In genomic region chr1:209748620-209749019, GRCh38 we compare ENCODE assay signal across 13 cellular contexts. TPM values are rescaled to one million over a fixed set of nuclear protein-coding genes. Genes with fewer than 3 reads are reported as not detected.
DNase-seq lines count a peak whose midpoint lies in the region; ATAC-seq and TF ChIP-seq lines count a peak whose summit lies in the region.
"Had no signal": no experiment of that assay in that cellular context is flagged by ENCODE, and none has a peak within 500 bp of the region (broad histone marks: within the 10 kb centered on the region; RNA-seq: fewer than 3 reads in every experiment).

No MANE protein-coding gene starts in this region.

- no peak for DNase-seq in CD4-positive, CD25-positive, alpha-beta regulatory T cell
- DNase-seq in WTC11 (ENCODE audit: low spot score), result peak; percentile 35
- no peak for DNase-seq in memory B cell (ENCODE audit: low spot score in 2 of 2)
- no peak for DNase-seq in DMS 273 (lab: John Stamatoyannopoulos, UW; ENCODE audit: unreplicated experiment)
- no peak for DNase-seq in NCI-H82 treated with DMSO at 0.1 percent for 48 hours (lab: John Stamatoyannopoulos, UW; ENCODE audit: unreplicated experiment)
- DNase-seq in NCI-H187 (lab: John Stamatoyannopoulos, UW), result no peak
- no peak for DNase-seq in NCI-H1048 (lab: John Stamatoyannopoulos, UW)
- DNase-seq: NCI-H345, OCI-M1 had no signal

- no peaks in the 10 kb centered on the region for H3K36me3 ChIP-seq in CD4-positive, CD25-positive, alpha-beta regulatory T cell (ENCODE audit: control insufficient read depth, insufficient read depth, low read length)
- H3K36me3 ChIP-seq: esophagus muscularis mucosa had no signal

- H3K4me3 Mint-ChIP-seq in CD4-positive, CD25-positive, alpha-beta regulatory T cell, result peak overlapping the region in 3 of 4 donors; percentile 62 to 92 (median 91)
- no peak overlapping the region for H3K4me3 Mint-ChIP-seq in WTC11
- H3K4me3 Mint-ChIP-seq in memory B cell, result no peak overlapping the region

- TF ChIP-seq CTCF in GM12874 (IDR thresholded peaks at IDR 0.05; ENCODE audit: insufficient read depth, low read depth, low read length) (0 out of 2 replicates have a peak, but pooled peaks have one; percentile 8), WTC11 (IDR thresholded peaks at IDR 0.05) (no peak)

- H3K4me1 ChIP-seq in CD4-positive, CD25-positive, alpha-beta regulatory T cell (ENCODE audit: control insufficient read depth, insufficient read depth, low read length, poor library complexity, severe bottlenecking), result peaks cover 62% of the 10 kb centered on the region

- POLR2A ChIA-PET in WTC11 (lab: Charles Lee), result no interaction called here

- peaks cover 23 to 63% (median 36%) of the 10 kb centered on the region in 4 donors for H3K4me1 Mint-ChIP-seq in CD4-positive, CD25-positive, alpha-beta regulatory T cell
- peaks cover 10% of the 10 kb centered on the region for H3K4me1 Mint-ChIP-seq in WTC11
- peaks cover 18% of the 10 kb centered on the region for H3K4me1 Mint-ChIP-seq in memory B cell

- no peaks in the 10 kb centered on the region for H3K9me3 Mint-ChIP-seq in CD4-positive, CD25-positive, alpha-beta regulatory T cell
- H3K9me3 Mint-ChIP-seq in WTC11 (no peaks in the 10 kb centered on the region), memory B cell (no peaks in the 10 kb centered on the region)

- no peaks in the 10 kb centered on the region for H3K27me3 Mint-ChIP-seq in CD4-positive, CD25-positive, alpha-beta regulatory T cell
- peaks cover 22% of the 10 kb centered on the region for H3K27me3 Mint-ChIP-seq in WTC11 (ENCODE audit: low read depth)
- no peaks in the 10 kb centered on the region for H3K27me3 Mint-ChIP-seq in memory B cell

- peak overlapping the region; percentile 88 to 97 (median 96) for H3K27ac Mint-ChIP-seq in CD4-positive, CD25-positive, alpha-beta regulatory T cell
- H3K27ac Mint-ChIP-seq in WTC11 (no peak overlapping the region), memory B cell (peak overlapping the region; percentile 89)

- peak overlapping the region; percentile 17 for H3K4me3 ChIP-seq in CD4-positive, CD25-positive, alpha-beta regulatory T cell (ENCODE audit: low read depth, low read length)

- CTCF ChIA-PET in WTC11 (lab: Charles Lee), result interaction anchor here (0.7 to 2.1 kb wide), 31 partner anchors 9 to 596 kb away, joined by 3 to 15 read pairs (median 5); partner anchors contain the start of genes C1orf74, G0S2, IRF6 and LAMB3

- no peaks in the 10 kb centered on the region for H3K36me3 Mint-ChIP-seq in CD4-positive, CD25-positive, alpha-beta regulatory T cell
- H3K36me3 Mint-ChIP-seq in WTC11 (no peaks in the 10 kb centered on the region), memory B cell (no peaks in the 10 kb centered on the region)

- no peak for ATAC-seq in CD4-positive, CD25-positive, alpha-beta regulatory T cell (ENCODE audit: low read depth in 2 of 2)
- ATAC-seq in WTC11, result no peak
- ATAC-seq in memory B cell (ENCODE audit: low read depth), result no peak

- H3K9me3 ChIP-seq in CD4-positive, CD25-positive, alpha-beta regulatory T cell (ENCODE audit: control insufficient read depth in 2 of 2, low read length in 2 of 2), result no peaks in the 10 kb centered on the region
- H3K9me3 ChIP-seq: esophagus muscularis mucosa had no signal

- H3K27me3 ChIP-seq in CD4-positive, CD25-positive, alpha-beta regulatory T cell (ENCODE audit: control insufficient read depth, insufficient read depth, low read length), result no peaks in the 10 kb centered on the region
- H3K27me3 ChIP-seq: esophagus muscularis mucosa had no signal

- H3K27ac ChIP-seq in CD4-positive, CD25-positive, alpha-beta regulatory T cell (ENCODE audit: insufficient read depth, low read length, poor library complexity, severe bottlenecking), result peak overlapping the region; percentile 76
- H3K27ac ChIP-seq: coronary artery, esophagus muscularis mucosa had no signal

TF ChIP-seq in WTC11, 78 proteins besides CTCF, POLR2A, EP300 and RAD21:
- TF ChIP-seq HMGA2 (CRISPR knock-in tag; IDR thresholded peaks at IDR 0.05), result no peak
- no peak for TF ChIP-seq ZNF138 (CRISPR knock-in tag; conservative IDR thresholded peaks at IDR 0.05)
- no peak for TF ChIP-seq ZMAT4 (CRISPR knock-in tag; IDR thresholded peaks at IDR 0.05)
- TF ChIP-seq ZNF425 (CRISPR knock-in tag; conservative IDR thresholded peaks at IDR 0.05), result no peak
- no peak for TF ChIP-seq TCF7 (CRISPR knock-in tag; IDR thresholded peaks at IDR 0.05; ENCODE audit: low read depth)
- TF ChIP-seq SOX15 (CRISPR knock-in tag; IDR thresholded peaks at IDR 0.05), result no peak
- no peak for TF ChIP-seq ATF6 (CRISPR knock-in tag; IDR thresholded peaks at IDR 0.05)
- no peak for TF ChIP-seq FOXK1 (CRISPR knock-in tag; IDR thresholded peaks at IDR 0.05)
- no peak for TF ChIP-seq FOXP1 (CRISPR knock-in tag; IDR thresholded peaks at IDR 0.05; ENCODE audit: borderline replicate concordance)
- no peak for TF ChIP-seq TP53 (CRISPR knock-in tag; IDR thresholded peaks at IDR 0.05)
- TF ChIP-seq GABPB1 (CRISPR knock-in tag; IDR thresholded peaks at IDR 0.05), result no peak
- TF ChIP-seq ESRRA (CRISPR knock-in tag; IDR thresholded peaks at IDR 0.05; ENCODE audit: borderline replicate concordance), result no peak
- TF ChIP-seq TEAD1 (CRISPR knock-in tag; IDR thresholded peaks at IDR 0.05), result no peak
- no peak for TF ChIP-seq SMAD3 (CRISPR knock-in tag; IDR thresholded peaks at IDR 0.05; ENCODE audit: borderline replicate concordance)

RNA-seq across cellular contexts. Expression of gene TRAF3IP3, which starts 7.2 kb away (rescaled TPM):
- total RNA-seq in CD4-positive, CD25-positive, alpha-beta regulatory T cell, result 470 TPM
- 100 to 1,000 TPM; 450 to 594 (median 504) TPM for polyA plus RNA-seq in CD4-positive, CD25-positive, alpha-beta regulatory T cell
- 0.55 to 0.74 TPM (median 0.71 TPM) in 3 replicates for total RNA-seq in WTC11 (2021)
- polyA plus RNA-seq: neural cell had no signal

RNA-seq across cellular contexts. Expression of gene C1orf74, which starts 35.7 kb away (rescaled TPM):
- 0.27 TPM for total RNA-seq in CD4-positive, CD25-positive, alpha-beta regulatory T cell
- under 1 TPM; 0.07 to 0.56 (median 0.30) TPM for polyA plus RNA-seq in CD4-positive, CD25-positive, alpha-beta regulatory T cell
- total RNA-seq in WTC11 (2021), result 4.1 to 4.6 TPM (median 4.4 TPM) in 3 replicates

RNA-seq across cellular contexts. Expression of gene HSD11B1, which starts 44.0 kb away (rescaled TPM):
- 0.47 TPM for total RNA-seq in CD4-positive, CD25-positive, alpha-beta regulatory T cell
- polyA plus RNA-seq in CD4-positive, CD25-positive, alpha-beta regulatory T cell, result under 1 TPM; 0.38 to 0.74 (median 0.64) TPM
- 0.41 TPM in 1 of 3 replicates, not detected in the others for total RNA-seq in WTC11 (2021)
- polyA plus RNA-seq: neural cell had no signal

RNA-seq across cellular contexts. Expression of gene IRF6, which starts 57.3 kb away (rescaled TPM):
- total RNA-seq in CD4-positive, CD25-positive, alpha-beta regulatory T cell, result 0.86 TPM
- polyA plus RNA-seq in CD4-positive, CD25-positive, alpha-beta regulatory T cell, result 1 to 10 TPM in 2 of 4 donors, under 1 TPM in 2; 0.21 to 1.9 (median 0.93) TPM
- 16.6 to 17.9 TPM (median 17.2 TPM) in 3 replicates for total RNA-seq in WTC11 (2021)
- polyA plus RNA-seq: neural cell had no signal

Comparison
In these comparisons a context has a peak if more than half of its experiments do, and no peak if none do; other contexts are left out.
1. H3K4me3 Mint-ChIP-seq: peak in CD4-positive, CD25-positive, alpha-beta regulatory T cell (3 of 4); none in WTC11 (single experiment) and memory B cell (single experiment).
2. RNA of gene TRAF3IP3, which starts 7.2 kb away (total RNA-seq): 470 TPM in CD4-positive, CD25-positive, alpha-beta regulatory T cell (single experiment); 0.55 to 0.74 TPM in WTC11; every median in the first group is over 100 times any median in the second.